9 cellular contexts compared by ENCODE assay signal in the genomic region with DNA sequence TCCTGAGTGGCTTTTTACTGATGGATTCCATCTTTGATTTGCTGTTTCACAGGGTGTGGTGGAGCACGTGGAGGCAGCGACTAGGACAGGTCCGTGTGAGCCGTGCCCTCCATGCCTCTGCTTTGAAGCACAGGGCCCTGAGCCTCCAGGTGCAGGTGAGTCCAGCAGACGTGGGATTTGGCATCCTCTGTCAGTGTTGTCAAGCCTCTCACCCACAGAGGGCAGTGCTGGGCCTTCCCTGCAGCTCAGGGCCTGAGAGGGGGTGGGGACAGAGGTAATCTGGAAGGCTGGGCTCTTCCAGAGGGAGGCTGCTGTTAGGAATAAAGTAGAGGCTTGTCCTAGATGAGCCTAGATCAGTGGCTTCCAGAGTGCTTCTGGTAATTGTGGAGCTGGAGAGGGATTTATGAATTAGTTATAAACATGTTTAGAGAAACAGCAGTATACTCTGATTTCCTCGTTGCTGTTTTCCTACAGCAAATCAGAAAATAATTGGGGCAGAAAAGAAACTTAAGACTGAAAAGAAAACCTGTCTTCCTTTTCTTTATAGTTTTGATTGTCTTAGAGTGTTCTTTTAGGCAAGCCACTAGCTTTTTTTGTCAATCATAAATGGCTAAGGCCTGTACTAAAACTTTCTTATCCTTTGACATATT.
DNase-seq lines count a peak whose midpoint lies in the region; ATAC-seq, FAIRE-seq and TF ChIP-seq lines count a peak whose summit lies in the region.
"Had no signal": no experiment of that assay in that cellular context is flagged by ENCODE, and none has a peak within 500 bp of the region (broad histone marks: within the 10 kb centered on the region; RNA-seq: fewer than 3 reads in every experiment).

No MANE protein-coding gene starts in this region.

- no peaks in the 10 kb centered on the region for H3K4me1 ChIP-seq in keratinocyte (ENCODE audit: control insufficient read depth, extremely low read depth, insufficient read depth, low read length)

- H4K20me1 ChIP-seq in keratinocyte (ENCODE audit: control insufficient read depth, extremely low read depth, insufficient read depth, low read length), result no peaks in the 10 kb centered on the region

- FAIRE-seq in keratinocyte (lab: Jason Lieb, UNC), result peak; percentile 79
- FAIRE-seq: islet of Langerhans had no signal

- peak; percentile 94 for TF ChIP-seq CTCF in VCaP (conservative IDR thresholded peaks at IDR 0.05)
- peak; percentile 95 for TF ChIP-seq CTCF in cardiac fibroblast (IDR thresholded peaks at IDR 0.05; ENCODE audit: low read depth, low read length)
- TF ChIP-seq CTCF in keratinocyte (optimal IDR thresholded peaks at IDR 0.05 in 1 of 3, IDR thresholded peaks at IDR 0.05 in 1 of 3, conservative IDR thresholded peaks at IDR 0.05 in 1 of 3; ENCODE audit: extremely low read depth in 1 of 3, insufficient read depth in 2 of 3, low read length in 3 of 3), result peak; percentile 84 to 96 (median 94)

- H3K9ac ChIP-seq in keratinocyte (ENCODE audit: control insufficient read depth, extremely low read depth, insufficient read depth, low read length), result no peak overlapping the region

- H3K27ac ChIP-seq in VCaP (peak overlapping the region; percentile 43), keratinocyte (ENCODE audit: control insufficient read depth, insufficient read depth, low read length) (no peak overlapping the region)

- no peaks in the 10 kb centered on the region for H3K79me2 ChIP-seq in keratinocyte (ENCODE audit: control insufficient read depth, insufficient read depth, low read length)

- H2AFZ ChIP-seq in keratinocyte (ENCODE audit: control insufficient read depth, low read length), result no peak overlapping the region

- H3K4me2 ChIP-seq in keratinocyte (ENCODE audit: control insufficient read depth, extremely low read depth, insufficient read depth, low read depth, low read length), result no peak overlapping the region

- no peaks in the 10 kb centered on the region for H3K27me3 ChIP-seq in keratinocyte (ENCODE audit: control insufficient read depth, extremely low read depth, insufficient read depth, low read length)

- H3K36me3 ChIP-seq in keratinocyte (ENCODE audit: control insufficient read depth in 2 of 2, extremely low read depth in 1 of 2, insufficient read depth in 2 of 2, low read length in 2 of 2), result peaks cover 2 to 6% of the 10 kb centered on the region in 2 experiments

- H3K4me3 ChIP-seq in cardiac fibroblast (replicated peaks in 1 of 2; ENCODE audit: low read depth in 2 of 2, low read length in 2 of 2) (no peak overlapping the region), keratinocyte (ENCODE audit: control insufficient read depth in 2 of 3, extremely low read depth in 1 of 3, insufficient read depth in 2 of 3, low read depth in 1 of 3, low read length in 3 of 3) (no peak overlapping the region)

- H3K9me1 ChIP-seq in keratinocyte (ENCODE audit: control insufficient read depth, extremely low read depth, insufficient read depth, low read length), result no peaks in the 10 kb centered on the region

- no peak for ATAC-seq in HG02798 (IDR thresholded peaks at IDR 0.05; ENCODE audit: poor library complexity, unreplicated experiment)

- no peaks in the 10 kb centered on the region for H3K9me3 ChIP-seq in keratinocyte (ENCODE audit: control insufficient read depth, low read depth, low read length)

- DNase-seq in NK-92 treated with Interleukin-12 subunit alpha and Interleukin-12 subunit beta, amount 100 ng/mL, for 24 hours (lab: John Stamatoyannopoulos, UW), result peak; percentile 13
- DNase-seq in NK-92 (lab: John Stamatoyannopoulos, UW; ENCODE audit: unreplicated experiment) (no peak), NCI-H2081 treated with DMSO at 0.1 percent for 48 hours (lab: John Stamatoyannopoulos, UW) (peak; percentile 17), cardiac fibroblast (ENCODE audit: low read depth in 2 of 2) (peak; percentile 85 to 91), keratinocyte (ENCODE audit: low read depth, low spot score) (peak; percentile 28)
- DNase-seq in stimulated activated CD4-positive, alpha-beta T cell treated with anti-CD3 and anti-CD28 coated beads, Interleukin-15, amount 100 ng/mL, for 48 hours (ENCODE audit: low read depth in 2 of 2), result peak; percentile 18 to 43

- dilution Hi-C loops in keratinocyte (cut with MboI; ENCODE audit: extremely low pct_ligation_motif_present, low sequenced_read_pairs), result no loop called here
